8 cellular contexts compared by ENCODE assay signal in the genomic region with DNA sequence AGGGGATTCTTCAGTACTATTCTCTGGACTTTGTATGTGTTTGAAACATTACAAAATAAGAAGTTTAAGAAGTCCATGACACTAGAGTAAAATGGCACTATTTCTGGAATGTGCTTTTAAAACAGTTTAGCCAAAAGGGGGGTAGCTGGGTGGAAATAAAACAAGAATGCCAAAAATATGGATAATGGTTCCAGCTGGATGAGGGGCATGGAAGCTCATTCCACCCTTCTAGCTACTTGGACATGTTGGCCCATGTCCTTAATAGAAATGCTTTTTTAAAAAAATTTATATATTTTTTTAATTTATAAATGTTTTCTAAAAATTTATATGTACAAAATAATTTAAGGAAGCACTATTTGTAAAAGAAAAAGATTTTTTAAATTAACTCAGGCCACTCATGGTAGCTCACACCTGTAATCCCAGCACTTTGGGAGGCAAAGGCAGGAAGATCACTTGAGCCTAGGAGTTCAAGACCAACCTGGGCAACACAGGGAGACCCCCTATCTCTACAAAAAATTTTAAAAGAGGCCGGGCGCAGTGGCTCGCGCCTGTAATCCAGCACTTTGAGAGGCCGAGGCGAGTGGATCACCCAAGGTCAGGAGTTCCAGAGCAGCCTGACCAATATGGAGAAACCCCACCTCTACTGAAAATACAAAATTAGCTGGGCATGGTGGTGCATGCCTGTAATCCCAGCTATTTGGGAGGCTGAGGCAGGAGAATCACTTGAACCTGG. TPM values are rescaled to one million over a fixed set of nuclear protein-coding genes. Genes with fewer than 3 reads are reported as not detected.
DNase-seq lines count a peak whose midpoint lies in the region; ATAC-seq and TF ChIP-seq lines count a peak whose summit lies in the region.

No MANE protein-coding gene starts in this region.

- POLR2A ChIA-PET in activated naive CD8-positive, alpha-beta T cell treated with anti-CD3 and anti-CD28 coated beads, Interleukin-2, amount 10 ng/mL, durations not matched to agents 7 days and 5 days (lab: Charles Lee) = interaction anchor here (1.0 to 4.2 kb wide), 4 partner anchors 9 to 16 kb away, joined by 3 to 21 read pairs (median 4); partner anchors contain the start of gene ZC3H7A

- ATAC-seq in activated CD8-positive, alpha-beta memory T cell treated with anti-CD3 and anti-CD28 coated beads, Interleukin-2, amount 10 ng/mL, durations not matched to agents 7 days and 5 days = no peak
- ATAC-seq in activated naive CD8-positive, alpha-beta T cell treated with anti-CD3 and anti-CD28 coated beads, Interleukin-2, amount 10 ng/mL, durations not matched to agents 7 days and 5 days (ENCODE audit: low read depth) = no peak
- ATAC-seq in lower lobe of right lung = no peak
- ATAC-seq in esophagus mucosa = no peak
- ATAC-seq in GM21381 (IDR thresholded peaks at IDR 0.05; ENCODE audit: unreplicated experiment) = no peak

- H3K4me1 Mint-ChIP-seq in activated CD8-positive, alpha-beta memory T cell treated with anti-CD3 and anti-CD28 coated beads, Interleukin-2, amount 10 ng/mL, durations not matched to agents 7 days and 5 days = peaks cover 68% of the 10 kb centered on the region
- peaks cover 55% of the 10 kb centered on the region for H3K4me1 Mint-ChIP-seq in activated naive CD8-positive, alpha-beta T cell treated with anti-CD3 and anti-CD28 coated beads, Interleukin-2, amount 10 ng/mL, durations not matched to agents 7 days and 5 days

- CTCF ChIA-PET in activated CD8-positive, alpha-beta memory T cell treated with anti-CD3 and anti-CD28 coated beads, Interleukin-2, amount 10 ng/mL, durations not matched to agents 7 days and 5 days (lab: Charles Lee) = interaction anchor here (8.1 kb wide), 1 partner anchor 13 kb away, joined by 58 read pairs; the partner anchor contains the start of gene ZC3H7A

- intact Hi-C loops in lower lobe of right lung (cut with DNase I) = no loop called here
- intact Hi-C loops in thyroid gland (cut with DNase I) = no loop called here

- H3K27ac ChIP-seq in lower lobe of right lung (peak overlapping the region; percentile 83), thyroid gland (peak overlapping the region; percentile 89 to 98 (median 97))

- no peaks in the 10 kb centered on the region for H3K27me3 Mint-ChIP-seq in activated CD8-positive, alpha-beta memory T cell treated with anti-CD3 and anti-CD28 coated beads, Interleukin-2, amount 10 ng/mL, durations not matched to agents 7 days and 5 days
- no peaks in the 10 kb centered on the region for H3K27me3 Mint-ChIP-seq in activated naive CD8-positive, alpha-beta T cell treated with anti-CD3 and anti-CD28 coated beads, Interleukin-2, amount 10 ng/mL, durations not matched to agents 7 days and 5 days

- H3K4me3 Mint-ChIP-seq in activated CD8-positive, alpha-beta memory T cell treated with anti-CD3 and anti-CD28 coated beads, Interleukin-2, amount 10 ng/mL, durations not matched to agents 7 days and 5 days = peak overlapping the region; percentile 69
- H3K4me3 Mint-ChIP-seq in activated naive CD8-positive, alpha-beta T cell treated with anti-CD3 and anti-CD28 coated beads, Interleukin-2, amount 10 ng/mL, durations not matched to agents 7 days and 5 days = peak overlapping the region; percentile 78

- H3K36me3 ChIP-seq in lower lobe of right lung (peaks cover 21% of the 10 kb centered on the region), thyroid gland (no peaks in the 10 kb centered on the region)

- TF ChIP-seq POLR2A in thyroid gland (IDR thresholded peaks at IDR 0.05) = no peak

- H3K9me3 Mint-ChIP-seq in activated CD8-positive, alpha-beta memory T cell treated with anti-CD3 and anti-CD28 coated beads, Interleukin-2, amount 10 ng/mL, durations not matched to agents 7 days and 5 days (ENCODE audit: low read depth) = no peaks in the 10 kb centered on the region
- H3K9me3 Mint-ChIP-seq in activated naive CD8-positive, alpha-beta T cell treated with anti-CD3 and anti-CD28 coated beads, Interleukin-2, amount 10 ng/mL, durations not matched to agents 7 days and 5 days = no peaks in the 10 kb centered on the region

- no peak for DNase-seq in activated CD8-positive, alpha-beta memory T cell treated with anti-CD3 and anti-CD28 coated beads, Interleukin-2, amount 10 ng/mL, durations not matched to agents 7 days and 5 days
- no peak for DNase-seq in activated CD8-positive, alpha-beta memory T cell treated with anti-CD3 and anti-CD28 coated beads, Interleukin-2, amount 50 U/mL, for 48 hours
- no peak for DNase-seq in activated naive CD8-positive, alpha-beta T cell treated with anti-CD3 and anti-CD28 coated beads, Interleukin-2, amount 10 ng/mL, durations not matched to agents 7 days and 5 days
- DNase-seq in lower lobe of right lung (no peak), thyroid gland (no peak)
- no peak for DNase-seq in stimulated activated CD4-positive, alpha-beta T cell treated with anti-CD3 and anti-CD28 coated beads, Interleukin-2, amount 100 ng/mL, for 48 hours

- WGBS in thyroid gland, 2 donors = 94 to 97% methylated on average over 6 of the region's 6 CpGs

- peaks cover 29% of the 10 kb centered on the region for H3K36me3 Mint-ChIP-seq in activated CD8-positive, alpha-beta memory T cell treated with anti-CD3 and anti-CD28 coated beads, Interleukin-2, amount 10 ng/mL, durations not matched to agents 7 days and 5 days
- H3K36me3 Mint-ChIP-seq in activated naive CD8-positive, alpha-beta T cell treated with anti-CD3 and anti-CD28 coated beads, Interleukin-2, amount 10 ng/mL, durations not matched to agents 7 days and 5 days = peaks cover 7% of the 10 kb centered on the region

- H3K4me3 ChIP-seq in lower lobe of right lung = no peak overlapping the region
- H3K4me3 ChIP-seq in thyroid gland (replicated peaks in 1 of 3) = no peak overlapping the region

- no peaks in the 10 kb centered on the region for H3K27me3 ChIP-seq in lower lobe of right lung (ENCODE audit: low read depth)
- no peaks in the 10 kb centered on the region for H3K27me3 ChIP-seq in thyroid gland

- peak overlapping the region; percentile 90 for H3K27ac Mint-ChIP-seq in activated CD8-positive, alpha-beta memory T cell treated with anti-CD3 and anti-CD28 coated beads, Interleukin-2, amount 10 ng/mL, durations not matched to agents 7 days and 5 days
- peak overlapping the region; percentile 97 for H3K27ac Mint-ChIP-seq in activated naive CD8-positive, alpha-beta T cell treated with anti-CD3 and anti-CD28 coated beads, Interleukin-2, amount 10 ng/mL, durations not matched to agents 7 days and 5 days

- TF ChIP-seq CTCF in lower lobe of right lung (IDR thresholded peaks at IDR 0.05) (no peak), thyroid gland (IDR thresholded peaks at IDR 0.05) (no peak)

- H3K4me1 ChIP-seq in lower lobe of right lung = peaks cover 59% of the 10 kb centered on the region
- peaks cover 42 to 55% of the 10 kb centered on the region in 2 donors for H3K4me1 ChIP-seq in thyroid gland

- H3K9me3 ChIP-seq in lower lobe of right lung (no peaks in the 10 kb centered on the region), thyroid gland (no peaks in the 10 kb centered on the region)

RNA-seq across cellular contexts. Expression of gene ZC3H7A, which starts 12.8 kb away (rescaled TPM):
- total RNA-seq in activated CD8-positive, alpha-beta memory T cell treated with anti-CD3 and anti-CD28 coated beads, Interleukin-2, amount 10 ng/mL, durations not matched to agents 7 days and 5 days = 10 to 100 TPM; 70.7 to 85.9 TPM
- total RNA-seq in activated naive CD8-positive, alpha-beta T cell treated with anti-CD3 and anti-CD28 coated beads, Interleukin-2, amount 10 ng/mL, durations not matched to agents 7 days and 5 days = 10 to 100 TPM; 73.1 to 82.5 TPM
- total RNA-seq in lower lobe of right lung (66.3 TPM), thyroid gland (100 to 1,000 TPM in 1 of 4 donors, 10 to 100 TPM in 3; 48.9 to 105 (median 62.7) TPM), esophagus mucosa (19.4 TPM)

RNA-seq across cellular contexts. Expression of gene TXNDC11, which starts 41.6 kb away (rescaled TPM):
- 10 to 100 TPM; 41.3 to 47.2 TPM for total RNA-seq in activated CD8-positive, alpha-beta memory T cell treated with anti-CD3 and anti-CD28 coated beads, Interleukin-2, amount 10 ng/mL, durations not matched to agents 7 days and 5 days
- total RNA-seq in activated naive CD8-positive, alpha-beta T cell treated with anti-CD3 and anti-CD28 coated beads, Interleukin-2, amount 10 ng/mL, durations not matched to agents 7 days and 5 days = 10 to 100 TPM; 30.7 to 38.3 TPM
- total RNA-seq in lower lobe of right lung (88.2 TPM), thyroid gland (100 to 1,000 TPM in 3 of 4 donors, 10 to 100 TPM in 1; 77.3 to 135 (median 115) TPM), esophagus mucosa (18.2 TPM)
